Comparison of ENCODE assay signal across 8 cellular contexts in genomic region chr2:6828299-6828584, GRCh38. TPM values are rescaled to one million over a fixed set of nuclear protein-coding genes. Genes with fewer than 3 reads are reported as not detected.
DNase-seq lines count a peak whose midpoint lies in the region; ATAC-seq, FAIRE-seq and TF ChIP-seq lines count a peak whose summit lies in the region.

No MANE protein-coding gene starts in this region.

- CTCF ChIA-PET in HEK293T (lab: Yijun Ruan, JAX) = no interaction called here

- intact Hi-C loops in heart right ventricle (cut with DNase I) (loop anchor here in 2 of 10 donors (5.0 kb wide), 2 partner anchors 34 to 476 kb away; no protein-coding TSS in a partner anchor), cardiac septum (cut with DNase I) (no loop called here)

- TF ChIP-seq CTCF in heart right ventricle (IDR thresholded peaks at IDR 0.05) (peak; percentile 29 to 67 (median 53)), OCI-LY3 (IDR thresholded peaks at IDR 0.05; ENCODE audit: low read depth, low read length) (peak; percentile 43), fibroblast of lung (conservative IDR thresholded peaks at IDR 0.05 in 1 of 2, IDR thresholded peaks at IDR 0.05 in 1 of 2; ENCODE audit: low read depth in 1 of 2, low read length in 2 of 2) (peak; percentile 32 to 48)

- H3K36me3 ChIP-seq in heart right ventricle = no peaks in the 10 kb centered on the region
- no peaks in the 10 kb centered on the region for H3K36me3 ChIP-seq in OCI-LY3 (replicated peaks; ENCODE audit: low read depth, low read length)
- H3K36me3 ChIP-seq in fibroblast of lung (ENCODE audit: control insufficient read depth, insufficient read depth, low read length) = no peaks in the 10 kb centered on the region

- no peaks in the 10 kb centered on the region for H4K20me1 ChIP-seq in OCI-LY3 (ENCODE audit: insufficient read depth, low read length)
- H4K20me1 ChIP-seq in fibroblast of lung (ENCODE audit: control insufficient read depth, extremely low read depth, insufficient read depth, low read length) = no peaks in the 10 kb centered on the region

- H3K4me3 ChIP-seq in heart right ventricle = no peak overlapping the region
- H3K4me3 ChIP-seq in OCI-LY3 (ENCODE audit: low read length) = no peak overlapping the region
- H3K4me3 ChIP-seq in fibroblast of lung (replicated peaks in 1 of 4; ENCODE audit: control extremely low read depth in 1 of 4, insufficient read depth in 1 of 4, low read depth in 3 of 4, low read length in 4 of 4) = no peak overlapping the region

- H3K79me2 ChIP-seq in OCI-LY3 (ENCODE audit: low read length) (no peaks in the 10 kb centered on the region), fibroblast of lung (ENCODE audit: control insufficient read depth, insufficient read depth, low read length) (no peaks in the 10 kb centered on the region)

- POLR2A ChIA-PET in HEK293T (lab: Yijun Ruan, JAX) = no interaction called here

- 8 to 26% methylated on average over 2 of the region's 2 CpGs for WGBS in heart right ventricle, 2 donors

- ATAC-seq in heart right ventricle (peak in 2 of 8 donors; percentile 37 to 56), GM21526 (IDR thresholded peaks at IDR 0.05; ENCODE audit: low FRiP score, unreplicated experiment) (no peak)

- H3K4me2 ChIP-seq in OCI-LY3 (ENCODE audit: low read length) (peak overlapping the region; percentile 23; the same call in 1 of the 2 replicates), fibroblast of lung (ENCODE audit: extremely low read depth, insufficient read depth, low read length) (peak overlapping the region; percentile 46)

- H2AFZ ChIP-seq in OCI-LY3 (ENCODE audit: low read depth, low read length) (no peak overlapping the region), fibroblast of lung (ENCODE audit: low read length) (peak overlapping the region; percentile 24)

- H3K9me3 ChIP-seq in heart right ventricle (peaks cover 0 to 21% (median 5%) of the 10 kb centered on the region in 11 donors), OCI-LY3 (ENCODE audit: insufficient read depth, low read length) (no peaks in the 10 kb centered on the region), fibroblast of lung (ENCODE audit: control insufficient read depth, insufficient read depth, low read depth, low read length) (no peaks in the 10 kb centered on the region)

- H3K4me1 ChIP-seq in heart right ventricle (peaks cover 0 to 26% (median 8%) of the 10 kb centered on the region in 9 donors), OCI-LY3 (ENCODE audit: low read length) (peaks cover 2% of the 10 kb centered on the region; the same call in 1 of the 2 replicates), fibroblast of lung (ENCODE audit: control insufficient read depth, extremely low read depth, insufficient read depth, low read length) (peaks cover 3% of the 10 kb centered on the region)

- no peak for DNase-seq in heart right ventricle
- DNase-seq in cardiac septum (ENCODE audit: low spot score) = no peak
- peak; percentile 40 to 66 for DNase-seq in fibroblast of lung (ENCODE audit: low read depth in 2 of 2)
- DNase-seq in renal cortical epithelial cell (ENCODE audit: low read depth) = peak; percentile 31
- no peak for DNase-seq in HTR-8/SVneo (ENCODE audit: insufficient read length, low spot score)
- DNase-seq in HEK293T (ENCODE audit: extremely low spot score) = no peak

- H3K27ac ChIP-seq in heart right ventricle (peak overlapping the region in 3 of 10 donors; percentile 35 to 68 (median 40)), OCI-LY3 (ENCODE audit: low read length) (no peak overlapping the region), fibroblast of lung (ENCODE audit: insufficient read depth, low read length) (no peak overlapping the region)

- H3K27me3 ChIP-seq in heart right ventricle = no peaks in the 10 kb centered on the region
- H3K27me3 ChIP-seq in OCI-LY3 (ENCODE audit: low read depth, low read length) = no peaks in the 10 kb centered on the region
- no peaks in the 10 kb centered on the region for H3K27me3 ChIP-seq in fibroblast of lung (ENCODE audit: control insufficient read depth, insufficient read depth, low read length)

- H3K9ac ChIP-seq in OCI-LY3 (ENCODE audit: low read length) (no peak overlapping the region), fibroblast of lung (ENCODE audit: insufficient read depth, low read length) (no peak overlapping the region)

- FAIRE-seq in HTR-8/SVneo (lab: Jason Lieb, UNC) = no peak

TF ChIP-seq in HEK293T, 16 proteins besides CTCF, POLR2A, EP300 and RAD21:
- no peak for TF ChIP-seq HDGF (IDR thresholded peaks at IDR 0.05; ENCODE audit: borderline replicate concordance)
- TF ChIP-seq SUZ12 (IDR thresholded peaks at IDR 0.05) = no peak
- TF ChIP-seq FOXK2 (IDR thresholded peaks at IDR 0.05) = no peak
- no peak for TF ChIP-seq TARDBP (IDR thresholded peaks at IDR 0.05)
- no peak for TF ChIP-seq BHLHE40 (IDR thresholded peaks at IDR 0.05; ENCODE audit: borderline replicate concordance)
- no peak for TF ChIP-seq FOXM1 (IDR thresholded peaks at IDR 0.05; ENCODE audit: borderline replicate concordance)

RNA-seq across cellular contexts. Expression of gene CMPK2, which starts 37.5 kb away (rescaled TPM):
- 10 to 100 TPM in 2 of 10 donors, 1 to 10 TPM in 8; 3.9 to 21.4 (median 6.0) TPM for total RNA-seq in heart right ventricle
- polyA plus RNA-seq in heart right ventricle = 1 to 10 TPM; 2.4 to 2.9 TPM
- total RNA-seq in cardiac septum = 5.5 TPM
- total RNA-seq in fibroblast of lung = 0.26 and 0.33 TPM in 2 replicates
- 0.20 and 0.52 TPM in 2 replicates for polyA plus RNA-seq in fibroblast of lung
- polyA plus RNA-seq in fibroblast of lung (2012) = 0.12 and 0.61 TPM in 2 replicates
- 0.67 and 3.7 TPM in 2 replicates for polyA minus RNA-seq in fibroblast of lung (ENCODE audit: low replicate concordance)
- 0.55 and 9.0 TPM in 2 replicates for total RNA-seq in renal cortical epithelial cell

RNA-seq across cellular contexts. Expression of gene RSAD2, which starts 49.3 kb away (rescaled TPM):
- total RNA-seq in heart right ventricle = 10 to 100 TPM in 2 of 10 donors, 1 to 10 TPM in 8; 3.9 to 16.1 (median 6.0) TPM
- polyA plus RNA-seq in heart right ventricle = 1 to 10 TPM; 1.6 to 3.4 TPM
- 4.6 TPM for total RNA-seq in cardiac septum
- 0.77 and 1.7 TPM in 2 replicates for total RNA-seq in fibroblast of lung
- polyA plus RNA-seq in fibroblast of lung = 0.14 and 0.17 TPM in 2 replicates
- polyA plus RNA-seq in fibroblast of lung (2012) = 0.03 and 0.13 TPM in 2 replicates
- not detected in 2 replicates for polyA minus RNA-seq in fibroblast of lung (ENCODE audit: low replicate concordance)
- 0.20 and 12.0 TPM in 2 replicates for total RNA-seq in renal cortical epithelial cell

Comparison
In these comparisons a context has a peak if more than half of its experiments do, and no peak if none do; other contexts are left out.
1. DNase-seq: peak in fibroblast of lung (2 of 2) and renal cortical epithelial cell (single experiment); none in heart right ventricle (0 of 2), cardiac septum (single experiment), HTR-8/SVneo (single experiment) and HEK293T (single experiment).
2. Peak in every context shown above with its lines, with median percentiles within 50 percentile points of each other: CTCF ChIP-seq.